Comparison of ENCODE assay signal across 9 cellular contexts in genomic region chr1:202210370-202210769, GRCh38. TPM values are rescaled to one million over a fixed set of nuclear protein-coding genes. Genes with fewer than 3 reads are reported as not detected.
DNase-seq lines count a peak whose midpoint lies in the region; ATAC-seq, FAIRE-seq and TF ChIP-seq lines count a peak whose summit lies in the region.
"Had no signal": no experiment of that assay in that cellular context is flagged by ENCODE, and none has a peak within 500 bp of the region (broad histone marks: within the 10 kb centered on the region; RNA-seq: fewer than 3 reads in every experiment).

No MANE protein-coding gene starts in this region.

- no peak for TF ChIP-seq RAD21 in HepG2 (CRISPR knock-in tag; IDR thresholded peaks at IDR 0.05)

- TF ChIP-seq POLR2A in HepG2 (IDR thresholded peaks at IDR 0.05; ENCODE audit: insufficient read depth in 1 of 2, low read depth in 2 of 2, low read length in 2 of 2): no peak
- no peak for TF ChIP-seq POLR2A in right lobe of liver (IDR thresholded peaks at IDR 0.05)
- no peak for TF ChIP-seq POLR2A in ovary (IDR thresholded peaks at IDR 0.05)

- H3K27me3 Mint-ChIP-seq in chondrocyte (ENCODE audit: low read depth): peaks cover 19% of the 10 kb centered on the region

- H3K4me2 ChIP-seq in HepG2 (ENCODE audit: low read depth, low read length): no peak overlapping the region

- no peaks in the 10 kb centered on the region for H3K36me3 Mint-ChIP-seq in chondrocyte (ENCODE audit: low read depth)

- H3K9me3 ChIP-seq in HepG2 (ENCODE audit: low read length) (no peaks in the 10 kb centered on the region), right lobe of liver (no peaks in the 10 kb centered on the region), ovary (no peaks in the 10 kb centered on the region)

- TF ChIP-seq CTCF in HepG2 (CRISPR knock-in tag; IDR thresholded peaks at IDR 0.05): no peak
- no peak for TF ChIP-seq CTCF in right lobe of liver (IDR thresholded peaks at IDR 0.05)
- TF ChIP-seq CTCF in chondrocyte (IDR thresholded peaks at IDR 0.05): peak; percentile 56
- TF ChIP-seq CTCF in ovary (IDR thresholded peaks at IDR 0.05): no peak

- 4% methylated on average over 3 of the region's 5 CpGs for WGBS in HepG2 (ENCODE audit: low lambda C conversion rate)
- WGBS in right lobe of liver (ENCODE audit: insufficient coverage, low coverage, low lambda C conversion rate, missing lambda C conversion rate): 12% methylated on average over 5 of the region's 5 CpGs
- 19 to 40% (median 21%) methylated on average over 5 of the region's 5 CpGs for whole genome bisulfite sequencing in ovary, 3 donors

- H3K9me3 Mint-ChIP-seq in chondrocyte (ENCODE audit: low read depth): no peaks in the 10 kb centered on the region

- H2AFZ ChIP-seq in HepG2 (ENCODE audit: low read length): no peak overlapping the region

- no peak overlapping the region for H3K27ac Mint-ChIP-seq in chondrocyte (ENCODE audit: unreplicated experiment)

- no peaks in the 10 kb centered on the region for H3K36me3 ChIP-seq in HepG2 (replicated peaks in 1 of 2; ENCODE audit: control insufficient read depth in 1 of 2, insufficient read depth in 2 of 2, low read length in 2 of 2)
- H3K36me3 ChIP-seq in right lobe of liver: no peaks in the 10 kb centered on the region
- no peaks in the 10 kb centered on the region for H3K36me3 ChIP-seq in ovary

- DNase-seq in HepG2 (ENCODE audit: low spot score) (no peak), right lobe of liver (no peak), NCI-H446 treated with DMSO at 0.1 percent for 48 hours (lab: John Stamatoyannopoulos, UW) (peak; percentile 75), chondrocyte (ENCODE audit: low spot score) (no peak), urothelium cell line (ENCODE audit: low spot score) (peak; percentile 59), ovary (no peak)
- no peak for DNase-seq in activated effector memory CD4-positive, alpha-beta T cell treated with anti-CD3 and anti-CD28 coated beads, Interleukin-2, amount 50 U/mL, for 16 hours

- ATAC-seq in HepG2: peak; percentile 61
- no peak for ATAC-seq in right lobe of liver
- no peak for ATAC-seq in HG02870 (IDR thresholded peaks at IDR 0.05; ENCODE audit: unreplicated experiment)

- in situ Hi-C loops in HepG2 (cut with HindIII; ENCODE audit: extremely low pct_ligation_motif_present, low pct_unique_long_range_greater_than_20kb): no loop called here

- H3K4me1 Mint-ChIP-seq in chondrocyte (ENCODE audit: low read depth): peaks cover 23% of the 10 kb centered on the region

- no peaks in the 10 kb centered on the region for H4K20me1 ChIP-seq in HepG2 (ENCODE audit: insufficient read depth, low read length)

- peaks cover 6% of the 10 kb centered on the region; the same call in 1 of the 2 replicates for H3K4me1 ChIP-seq in HepG2 (ENCODE audit: insufficient read depth, low read length)
- H3K4me1 ChIP-seq in right lobe of liver: no peaks in the 10 kb centered on the region
- peaks cover 2% of the 10 kb centered on the region for H3K4me1 ChIP-seq in ovary (ENCODE audit: insufficient read depth)

- no peaks in the 10 kb centered on the region for H3K79me2 ChIP-seq in HepG2 (ENCODE audit: insufficient read depth, low read length)

- H3K4me3 Mint-ChIP-seq in chondrocyte (ENCODE audit: unreplicated experiment): no peak overlapping the region

- H3K27ac ChIP-seq in HepG2 (ENCODE audit: extremely low read length, insufficient read depth, low read length): no peak overlapping the region
- H3K27ac ChIP-seq in right lobe of liver: no peak overlapping the region
- H3K27ac ChIP-seq in ovary: no peak overlapping the region

- no peak for FAIRE-seq in HepG2 (lab: Jason Lieb, UNC)
- no peak for FAIRE-seq in urothelium cell line (lab: Jason Lieb, UNC)
- FAIRE-seq: endothelial cell of umbilical vein had no signal

- no peak overlapping the region for H3K9ac ChIP-seq in HepG2 (ENCODE audit: insufficient read depth, low read depth, low read length)

- no peak for TF ChIP-seq EP300 in HepG2 (IDR thresholded peaks at IDR 0.05; ENCODE audit: low read depth in 2 of 2, low read length in 2 of 2)
- no peak for TF ChIP-seq EP300 in HepG2 (CRISPR knock-in tag; IDR thresholded peaks at IDR 0.05; ENCODE audit: borderline replicate concordance)
- no peak for TF ChIP-seq EP300 in ovary (IDR thresholded peaks at IDR 0.05)

- BruUV-seq in HepG2 (replicated peaks; lab: Mats Ljungman, UMichigan): no TSS peak

- CTCF ChIA-PET in HepG2 (lab: Yijun Ruan, JAX; ENCODE audit: low intra/inter-chr PET ratio, low total read pairs): no interaction called here

- no peak overlapping the region for H3K4me3 ChIP-seq in HepG2 (replicated peaks in 1 of 3; ENCODE audit: insufficient read depth in 1 of 3, low read depth in 2 of 3, low read length in 3 of 3)
- H3K4me3 ChIP-seq in right lobe of liver: no peak overlapping the region
- H3K4me3 ChIP-seq in ovary: no peak overlapping the region

- intact Hi-C loops in HepG2 (cut with micrococcal nuclease; ENCODE audit: unreplicated experiment) (no loop called here), right lobe of liver (cut with DNase I) (no loop called here), ovary (cut with DNase I) (no loop called here)

- H3K27me3 ChIP-seq in HepG2 (ENCODE audit: control insufficient read depth in 1 of 2, insufficient read depth in 2 of 2, low read length in 2 of 2): peaks cover 0 to 34% of the 10 kb centered on the region in 2 experiments; a peak in 4 of 5 replicates
- H3K27me3 ChIP-seq in right lobe of liver: peaks cover 0 to 5% of the 10 kb centered on the region in 2 donors
- no peaks in the 10 kb centered on the region for H3K27me3 ChIP-seq in ovary

- POLR2A ChIA-PET in HepG2 (lab: Yijun Ruan, JAX): no interaction called here

TF ChIP-seq in HepG2, 621 proteins besides CTCF, POLR2A, EP300 and RAD21 (continues in another document):
- no peak for TF ChIP-seq ZNF879 (CRISPR knock-in tag; IDR thresholded peaks at IDR 0.05)
- no peak for TF ChIP-seq MBNL3 (CRISPR knock-in tag; conservative IDR thresholded peaks at IDR 0.05)
- TF ChIP-seq ZNF460 (CRISPR knock-in tag; IDR thresholded peaks at IDR 0.05; ENCODE audit: borderline replicate concordance): no peak
- no peak for TF ChIP-seq ZNF678 (CRISPR knock-in tag; IDR thresholded peaks at IDR 0.05)

RNA-seq across cellular contexts. Expression of gene LGR6, which starts 16.8 kb away (rescaled TPM):
- total RNA-seq in HepG2 (2016; rRNA removed; fragmentation: Illumina TruSeq; extraction: Trizol) (not detected in 2 replicates), right lobe of liver (1 to 10 TPM in 3 of 6 experiments, under 1 TPM in 3; 0.17 to 2.0 (median 1.0) TPM), chondrocyte (1.4 to 4.1 TPM (median 1.8 TPM) in 3 replicates), ovary (10 to 100 TPM in 1 of 7 donors, 1 to 10 TPM in 3, under 1 TPM in 3; 0.24 to 12.4 (median 1.4) TPM)
- not detected in 2 replicates for total RNA-seq in HepG2 (2016; cell fraction: cytosol; rRNA removed; fragmentation: Illumina TruSeq; extraction: Trizol; ENCODE audit: low read depth)
- total RNA-seq in HepG2 (2016; cell fraction: insoluble cytoplasmic fraction; rRNA removed; fragmentation: Illumina TruSeq; extraction: Trizol): 0.04 TPM in 1 of 2 replicates, not detected in the other
- not detected in 2 replicates for total RNA-seq in HepG2 (2016; cell fraction: membrane; rRNA removed; fragmentation: Illumina TruSeq; extraction: Trizol)
- not detected in 2 replicates for total RNA-seq in HepG2 (2016; cell fraction: nucleus; rRNA removed; fragmentation: Illumina TruSeq; extraction: Trizol)
- polyA plus RNA-seq in HepG2 (2011; rRNA removed) (0.04 and 0.07 TPM in 2 replicates), ovary (1 to 10 TPM; 1.1 to 1.9 TPM)
- polyA plus RNA-seq in HepG2 (2011; cell fraction: cytosol; rRNA removed): 0.03 and 0.05 TPM in 2 replicates
- polyA plus RNA-seq in HepG2 (2011; cell fraction: nucleus; rRNA removed): 0.14 and 0.19 TPM in 2 replicates
- polyA plus RNA-seq in HepG2 (2012): not detected in 2 replicates
- 0.03 TPM in 1 of 2 replicates, not detected in the other for polyA plus RNA-seq in HepG2 (2016; cell fraction: cytosol; fragmentation: Illumina TruSeq; extraction: Trizol; ENCODE audit: low read depth)
- polyA plus RNA-seq in HepG2 (2016; cell fraction: insoluble cytoplasmic fraction; fragmentation: Illumina TruSeq; extraction: Trizol; ENCODE audit: low read depth): not detected in 2 replicates
- polyA plus RNA-seq in HepG2 (2016; cell fraction: membrane; fragmentation: Illumina TruSeq; extraction: Trizol; ENCODE audit: low read depth): not detected in 2 replicates
- not detected in 2 replicates for polyA plus RNA-seq in HepG2 (2016; cell fraction: nucleus; fragmentation: Illumina TruSeq; extraction: Trizol; ENCODE audit: insufficient read depth, low read depth)
- 0.12 TPM in 1 of 2 replicates, not detected in the other for polyA minus RNA-seq in HepG2 (2011; rRNA and poly(A)+ RNA removed; ENCODE audit: low replicate concordance)
- polyA minus RNA-seq in HepG2 (2011; cell fraction: cytosol; rRNA and poly(A)+ RNA removed): not detected in 2 replicates
- polyA minus RNA-seq in HepG2 (2011; cell fraction: nucleus; rRNA and poly(A)+ RNA removed): not detected in 2 replicates
- total RNA-seq: endothelial cell of umbilical vein had no signal
- polyA plus RNA-seq: endothelial cell of umbilical vein had no signal

RNA-seq across cellular contexts. Expression of gene PTPN7, which starts 50.0 kb away (rescaled TPM):
- total RNA-seq in HepG2 (2016; rRNA removed; fragmentation: Illumina TruSeq; extraction: Trizol): not detected in 2 replicates
- total RNA-seq in HepG2 (2016; cell fraction: cytosol; rRNA removed; fragmentation: Illumina TruSeq; extraction: Trizol; ENCODE audit: low read depth): 0.18 TPM in 1 of 2 replicates, not detected in the other
- not detected in 2 replicates for total RNA-seq in HepG2 (2016; cell fraction: insoluble cytoplasmic fraction; rRNA removed; fragmentation: Illumina TruSeq; extraction: Trizol)
- total RNA-seq in HepG2 (2016; cell fraction: membrane; rRNA removed; fragmentation: Illumina TruSeq; extraction: Trizol): not detected in 2 replicates
- total RNA-seq in HepG2 (2016; cell fraction: nucleus; rRNA removed; fragmentation: Illumina TruSeq; extraction: Trizol): not detected in 2 replicates
- 0.05 TPM in 1 of 2 replicates, not detected in the other for polyA plus RNA-seq in HepG2 (2011; rRNA removed)
- 0.12 and 0.15 TPM in 2 replicates for polyA plus RNA-seq in HepG2 (2011; cell fraction: cytosol; rRNA removed)
- 0.05 TPM in 1 of 2 replicates, not detected in the other for polyA plus RNA-seq in HepG2 (2011; cell fraction: nucleus; rRNA removed)
- polyA plus RNA-seq in HepG2 (2012): not detected in 2 replicates
- polyA plus RNA-seq in HepG2 (2016; cell fraction: cytosol; fragmentation: Illumina TruSeq; extraction: Trizol; ENCODE audit: low read depth): 0.06 and 0.08 TPM in 2 replicates
- polyA plus RNA-seq in HepG2 (2016; cell fraction: insoluble cytoplasmic fraction; fragmentation: Illumina TruSeq; extraction: Trizol; ENCODE audit: low read depth): not detected in 2 replicates
- not detected in 2 replicates for polyA plus RNA-seq in HepG2 (2016; cell fraction: membrane; fragmentation: Illumina TruSeq; extraction: Trizol; ENCODE audit: low read depth)
- not detected in 2 replicates for polyA plus RNA-seq in HepG2 (2016; cell fraction: nucleus; fragmentation: Illumina TruSeq; extraction: Trizol; ENCODE audit: insufficient read depth, low read depth)
- polyA minus RNA-seq in HepG2 (2011; rRNA and poly(A)+ RNA removed; ENCODE audit: low replicate concordance): 0.12 and 1.5 TPM in 2 replicates
- polyA minus RNA-seq in HepG2 (2011; cell fraction: cytosol; rRNA and poly(A)+ RNA removed): not detected in 2 replicates
- not detected in 2 replicates for polyA minus RNA-seq in HepG2 (2011; cell fraction: nucleus; rRNA and poly(A)+ RNA removed)
- total RNA-seq in right lobe of liver: 1 to 10 TPM in 2 of 6 experiments, under 1 TPM in 4; 0.18 to 5.1 (median 0.73) TPM
- total RNA-seq in chondrocyte: not detected in 3 replicates
- 1 to 10 TPM in 5 of 7 donors, under 1 TPM in 2; 0.58 to 4.8 (median 1.7) TPM for total RNA-seq in ovary
- 10 to 100 TPM in 1 of 2 donors, under 1 TPM in 1; 0.98 to 15.4 TPM for polyA plus RNA-seq in ovary

Comparison
In these comparisons a context has a peak if more than half of its experiments do, and no peak if none do; other contexts are left out.
1. DNase-seq: peak in NCI-H446 treated with DMSO at 0.1 percent for 48 hours (single experiment) and urothelium cell line (single experiment); none in HepG2 (single experiment), right lobe of liver (0 of 3), chondrocyte (single experiment), ovary (0 of 5) and activated effector memory CD4-positive, alpha-beta T cell treated with anti-CD3 and anti-CD28 coated beads, Interleukin-2, amount 50 U/mL, for 16 hours (single experiment).